ENCODE assay signal across 2 cellular contexts in the genomic region with DNA sequence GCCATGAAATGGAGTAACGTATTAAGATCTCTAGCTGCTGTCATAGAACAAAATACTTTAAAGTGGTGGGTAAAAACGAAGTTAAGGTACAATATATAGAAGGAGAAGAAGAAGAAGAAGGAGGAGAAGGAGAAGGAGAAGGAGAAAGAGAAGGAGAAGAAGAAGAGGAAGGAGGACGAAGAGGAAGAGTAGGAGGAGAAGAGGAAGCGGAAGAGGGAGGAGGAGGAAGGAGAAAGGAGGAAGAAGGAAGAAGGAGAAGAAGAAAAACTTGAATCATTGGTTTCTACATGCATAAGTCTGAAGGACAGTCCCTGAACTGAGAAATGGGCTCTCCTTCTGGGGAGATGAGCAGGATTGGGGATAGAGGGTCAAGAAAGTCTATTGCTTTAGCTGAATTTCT.
TF ChIP-seq lines count a peak whose summit lies in the region.

No MANE protein-coding gene starts in this region.

TF ChIP-seq in IMR-90, 13 proteins besides CTCF, POLR2A, EP300 and RAD21:
- TF ChIP-seq FOS (IDR thresholded peaks at IDR 0.05; ENCODE audit: low read depth, low read length) = no peak
- TF ChIP-seq SMC3 (IDR thresholded peaks at IDR 0.05; ENCODE audit: low read depth, low read length) = no peak
- no peak for TF ChIP-seq CHD1 (IDR thresholded peaks at IDR 0.05; ENCODE audit: low read depth, low read length)
- TF ChIP-seq MXI1 (IDR thresholded peaks at IDR 0.05; ENCODE audit: borderline replicate concordance, low read depth, low read length) = no peak
- no peak for TF ChIP-seq BHLHE40 (IDR thresholded peaks at IDR 0.05; ENCODE audit: low read depth, low read length)
- TF ChIP-seq RFX5 (IDR thresholded peaks at IDR 0.05; ENCODE audit: low read depth, low read length) = no peak
- TF ChIP-seq RCOR1 (IDR thresholded peaks at IDR 0.05; ENCODE audit: insufficient replicate concordance, low read length) = no peak
- TF ChIP-seq CEBPB (IDR thresholded peaks at IDR 0.05; ENCODE audit: low read depth, low read length) = no peak
- TF ChIP-seq MAZ (IDR thresholded peaks at IDR 0.05; ENCODE audit: borderline replicate concordance, low read depth, low read length) = no peak

TF ChIP-seq in K562, 482 proteins besides CTCF, POLR2A, EP300 and RAD21:
- TF ChIP-seq ASH1L (IDR thresholded peaks at IDR 0.05; ENCODE audit: borderline replicate concordance, low read depth, partially characterized antibody) = no peak
- no peak for TF ChIP-seq IRF2 (CRISPR knock-in tag; IDR thresholded peaks at IDR 0.05)
- 0 out of 2 replicates have a peak, but pooled peaks have one; percentile 30 for TF ChIP-seq OTX1 (CRISPR knock-in tag; IDR thresholded peaks at IDR 0.05)
- no peak for TF ChIP-seq CBX1 (IDR thresholded peaks at IDR 0.05; ENCODE audit: low read depth)
- TF ChIP-seq, protein P1, sequence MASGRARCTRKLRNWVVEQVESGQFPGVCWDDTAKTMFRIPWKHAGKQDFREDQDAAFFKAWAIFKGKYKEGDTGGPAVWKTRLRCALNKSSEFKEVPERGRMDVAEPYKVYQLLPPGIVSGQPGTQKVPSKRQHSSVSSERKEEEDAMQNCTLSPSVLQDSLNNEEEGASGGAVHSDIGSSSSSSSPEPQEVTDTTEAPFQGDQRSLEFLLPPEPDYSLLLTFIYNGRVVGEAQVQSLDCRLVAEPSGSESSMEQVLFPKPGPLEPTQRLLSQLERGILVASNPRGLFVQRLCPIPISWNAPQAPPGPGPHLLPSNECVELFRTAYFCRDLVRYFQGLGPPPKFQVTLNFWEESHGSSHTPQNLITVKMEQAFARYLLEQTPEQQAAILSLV (tag; IDR thresholded peaks at IDR 0.05) = no peak
- TF ChIP-seq HNRNPK (IDR thresholded peaks at IDR 0.05; ENCODE audit: low read depth, low read length, poor library complexity, severe bottlenecking) = no peak
- no peak for TF ChIP-seq TEAD2 (tag; IDR thresholded peaks at IDR 0.05)
- TF ChIP-seq, protein P2, sequence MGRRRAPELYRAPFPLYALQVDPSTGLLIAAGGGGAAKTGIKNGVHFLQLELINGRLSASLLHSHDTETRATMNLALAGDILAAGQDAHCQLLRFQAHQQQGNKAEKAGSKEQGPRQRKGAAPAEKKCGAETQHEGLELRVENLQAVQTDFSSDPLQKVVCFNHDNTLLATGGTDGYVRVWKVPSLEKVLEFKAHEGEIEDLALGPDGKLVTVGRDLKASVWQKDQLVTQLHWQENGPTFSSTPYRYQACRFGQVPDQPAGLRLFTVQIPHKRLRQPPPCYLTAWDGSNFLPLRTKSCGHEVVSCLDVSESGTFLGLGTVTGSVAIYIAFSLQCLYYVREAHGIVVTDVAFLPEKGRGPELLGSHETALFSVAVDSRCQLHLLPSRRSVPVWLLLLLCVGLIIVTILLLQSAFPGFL (CRISPR knock-in tag; IDR thresholded peaks at IDR 0.05) = no peak
- TF ChIP-seq HOXB6 (CRISPR knock-in tag; IDR thresholded peaks at IDR 0.05; ENCODE audit: borderline replicate concordance) = no peak
- no peak for TF ChIP-seq ZNF143 (CRISPR knock-in tag; IDR thresholded peaks at IDR 0.05)
- TF ChIP-seq, protein P3, sequence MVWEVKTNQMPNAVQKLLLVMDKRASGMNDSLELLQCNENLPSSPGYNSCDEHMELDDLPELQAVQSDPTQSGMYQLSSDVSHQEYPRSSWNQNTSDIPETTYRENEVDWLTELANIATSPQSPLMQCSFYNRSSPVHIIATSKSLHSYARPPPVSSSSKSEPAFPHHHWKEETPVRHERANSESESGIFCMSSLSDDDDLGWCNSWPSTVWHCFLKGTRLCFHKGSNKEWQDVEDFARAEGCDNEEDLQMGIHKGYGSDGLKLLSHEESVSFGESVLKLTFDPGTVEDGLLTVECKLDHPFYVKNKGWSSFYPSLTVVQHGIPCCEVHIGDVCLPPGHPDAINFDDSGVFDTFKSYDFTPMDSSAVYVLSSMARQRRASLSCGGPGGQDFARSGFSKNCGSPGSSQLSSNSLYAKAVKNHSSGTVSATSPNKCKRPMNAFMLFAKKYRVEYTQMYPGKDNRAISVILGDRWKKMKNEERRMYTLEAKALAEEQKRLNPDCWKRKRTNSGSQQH (CRISPR knock-in tag; IDR thresholded peaks at IDR 0.05) = 0 out of 2 replicates have a peak, but pooled peaks have one; percentile 38
- no peak for TF ChIP-seq ZFP30 (CRISPR knock-in tag; IDR thresholded peaks at IDR 0.05; ENCODE audit: borderline replicate concordance)
- no peak for TF ChIP-seq GTF2F1 (IDR thresholded peaks at IDR 0.05; ENCODE audit: low read depth, low read length)
- TF ChIP-seq, protein P4, sequence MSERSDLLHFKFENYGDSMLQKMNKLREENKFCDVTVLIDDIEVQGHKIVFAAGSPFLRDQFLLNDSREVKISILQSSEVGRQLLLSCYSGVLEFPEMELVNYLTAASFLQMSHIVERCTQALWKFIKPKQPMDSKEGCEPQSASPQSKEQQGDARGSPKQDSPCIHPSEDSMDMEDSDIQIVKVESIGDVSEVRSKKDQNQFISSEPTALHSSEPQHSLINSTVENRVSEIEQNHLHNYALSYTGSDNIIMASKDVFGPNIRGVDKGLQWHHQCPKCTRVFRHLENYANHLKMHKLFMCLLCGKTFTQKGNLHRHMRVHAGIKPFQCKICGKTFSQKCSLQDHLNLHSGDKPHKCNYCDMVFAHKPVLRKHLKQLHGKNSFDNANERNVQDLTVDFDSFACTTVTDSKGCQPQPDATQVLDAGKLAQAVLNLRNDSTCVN (CRISPR knock-in tag; IDR thresholded peaks at IDR 0.05) = 0 out of 2 replicates have a peak, but pooled peaks have one; percentile 36
- TF ChIP-seq SRF (CRISPR knock-in tag; IDR thresholded peaks at IDR 0.05) = no peak
- TF ChIP-seq, protein P5, sequence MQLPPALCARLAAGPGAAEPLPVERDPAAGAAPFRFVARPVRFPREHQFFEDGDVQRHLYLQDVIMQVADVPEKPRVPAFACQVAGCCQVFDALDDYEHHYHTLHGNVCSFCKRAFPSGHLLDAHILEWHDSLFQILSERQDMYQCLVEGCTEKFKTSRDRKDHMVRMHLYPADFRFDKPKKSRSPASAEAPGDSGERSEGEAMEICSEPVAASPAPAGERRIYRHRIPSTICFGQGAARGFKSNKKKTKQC (CRISPR knock-in tag; IDR thresholded peaks at IDR 0.05) = no peak
- TF ChIP-seq LCOR (CRISPR knock-in tag; IDR thresholded peaks at IDR 0.05) = no peak
- TF ChIP-seq NR2F6 (CRISPR knock-in tag; IDR thresholded peaks at IDR 0.05) = no peak
- TF ChIP-seq, protein P6, sequence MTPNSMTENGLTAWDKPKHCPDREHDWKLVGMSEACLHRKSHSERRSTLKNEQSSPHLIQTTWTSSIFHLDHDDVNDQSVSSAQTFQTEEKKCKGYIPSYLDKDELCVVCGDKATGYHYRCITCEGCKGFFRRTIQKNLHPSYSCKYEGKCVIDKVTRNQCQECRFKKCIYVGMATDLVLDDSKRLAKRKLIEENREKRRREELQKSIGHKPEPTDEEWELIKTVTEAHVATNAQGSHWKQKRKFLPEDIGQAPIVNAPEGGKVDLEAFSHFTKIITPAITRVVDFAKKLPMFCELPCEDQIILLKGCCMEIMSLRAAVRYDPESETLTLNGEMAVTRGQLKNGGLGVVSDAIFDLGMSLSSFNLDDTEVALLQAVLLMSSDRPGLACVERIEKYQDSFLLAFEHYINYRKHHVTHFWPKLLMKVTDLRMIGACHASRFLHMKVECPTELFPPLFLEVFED (CRISPR knock-in tag; conservative IDR thresholded peaks at IDR 0.05) = peak; percentile 69; the same call in 1 of the 2 replicates
- no peak for TF ChIP-seq CAMTA2 (CRISPR knock-in tag; conservative IDR thresholded peaks at IDR 0.05)
- no peak for TF ChIP-seq HNRNPUL1 (IDR thresholded peaks at IDR 0.05; ENCODE audit: low read length)
- no peak for TF ChIP-seq ZNF79 (CRISPR knock-in tag; IDR thresholded peaks at IDR 0.05; ENCODE audit: low read depth)
- TF ChIP-seq ZNF561 (CRISPR knock-in tag; conservative IDR thresholded peaks at IDR 0.05) = no peak
- TF ChIP-seq TGIF2 (CRISPR knock-in tag; IDR thresholded peaks at IDR 0.05) = no peak
- no peak for TF ChIP-seq BCL6 (CRISPR knock-in tag; IDR thresholded peaks at IDR 0.05)
- TF ChIP-seq PYGO2 (tag; IDR thresholded peaks at IDR 0.05) = no peak
- TF ChIP-seq PRPF4 (IDR thresholded peaks at IDR 0.05; ENCODE audit: insufficient read depth, low read depth, low read length, poor library complexity, severe bottlenecking) = no peak
- TF ChIP-seq CREBBP (IDR thresholded peaks at IDR 0.05; ENCODE audit: low read depth, low read length) = no peak
- TF ChIP-seq ZNF24 (IDR thresholded peaks at IDR 0.05) = no peak
- TF ChIP-seq, protein P7, sequence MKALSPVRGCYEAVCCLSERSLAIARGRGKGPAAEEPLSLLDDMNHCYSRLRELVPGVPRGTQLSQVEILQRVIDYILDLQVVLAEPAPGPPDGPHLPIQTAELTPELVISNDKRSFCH (CRISPR knock-in tag; IDR thresholded peaks at IDR 0.05) = no peak
- TF ChIP-seq, protein P7 (tag; IDR thresholded peaks at IDR 0.05) = no peak
- TF ChIP-seq ARHGAP35 (IDR thresholded peaks at IDR 0.05; ENCODE audit: partially characterized antibody) = no peak
